In the genomic region with DNA sequence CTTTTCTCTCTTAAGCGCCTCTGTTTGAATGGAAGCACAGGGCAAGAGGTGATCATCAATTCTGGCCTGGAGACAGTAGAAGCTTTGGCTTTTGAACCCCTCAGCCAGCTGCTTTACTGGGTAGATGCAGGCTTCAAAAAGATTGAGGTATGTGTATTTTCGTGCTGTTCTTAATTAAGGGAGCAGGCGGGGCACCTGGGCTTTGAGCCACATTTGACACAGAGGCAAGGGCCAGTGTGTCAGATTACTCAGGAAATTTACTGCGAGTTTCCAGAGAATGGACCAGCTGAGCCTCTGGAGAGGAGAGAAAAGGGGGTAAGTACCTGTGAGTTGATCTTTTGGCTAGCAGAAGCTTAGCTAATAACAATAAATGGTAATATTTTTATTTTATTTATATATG, we compare ENCODE assay signal across 19 cellular contexts.
DNase-seq lines count a peak whose midpoint lies in the region.
"Had no signal": no experiment of that assay in that cellular context is flagged by ENCODE, and none has a peak within 500 bp of the region (broad histone marks: within the 10 kb centered on the region; RNA-seq: fewer than 3 reads in every experiment).

No MANE protein-coding gene starts in this region.

- DNase-seq in NCI-H2107 treated with DMSO at 0.1 percent for 48 hours (lab: John Stamatoyannopoulos, UW; ENCODE audit: unreplicated experiment) (peak; percentile 42), NCI-H2107 (lab: John Stamatoyannopoulos, UW) (no peak), NCI-H146 (lab: John Stamatoyannopoulos, UW) (peak; percentile 55), NCI-H748 treated with DMSO at 0.1 percent for 48 hours (lab: John Stamatoyannopoulos, UW) (peak; percentile 29), left kidney (ENCODE audit: low read depth, low spot score) (peak; percentile 36), 8988T (no peak), middle frontal gyrus (ENCODE audit: extremely low spot score, low spot score) (no peak), substantia nigra (lab: John Stamatoyannopoulos, UW) (no peak)
- DNase-seq: activated CD4-positive, alpha-beta memory T cell treated with anti-CD3 and anti-CD28 coated beads, Interleukin-2, amount 10 ng/mL, durations not matched to agents 7 days and 5 days; activated effector memory CD4-positive, alpha-beta T cell treated with Interleukin-2 at 50 U/mL for 16 hours; heart left ventricle; mesenchymal stem cell; MV-4-11; NCI-H446; SIG-M5; T-helper 1 cell; upper lobe of left lung had no signal

- no peak overlapping the region for H3K27ac ChIP-seq in substantia nigra (ENCODE audit: low read depth, low read length, poor library complexity, severe bottlenecking)
- H3K27ac ChIP-seq: A549, heart left ventricle, skin epidermis, upper lobe of left lung had no signal

Comparison
In these comparisons a context has a peak if more than half of its experiments do, and no peak if none do; other contexts are left out.
1. DNase-seq: peak in NCI-H2107 treated with DMSO at 0.1 percent for 48 hours (single experiment), NCI-H146 (single experiment), NCI-H748 treated with DMSO at 0.1 percent for 48 hours (single experiment) and left kidney (single experiment); none in NCI-H2107 (single experiment), 8988T (single experiment), middle frontal gyrus (single experiment) and substantia nigra (0 of 49).